1 cellular context compared by ENCODE assay signal in genomic region chr17:20059728-20060188, GRCh38.
A peak's percentile ranks its signal among the peaks of the same experiment; 100 is the strongest.
TF ChIP-seq lines count a peak whose summit lies in the region.

No MANE protein-coding gene starts in this region.

TF ChIP-seq in A549, 52 proteins besides CTCF, POLR2A, EP300 and RAD21 (continued from another document):
- TF ChIP-seq ATOH8 (CRISPR knock-in tag; IDR thresholded peaks at IDR 0.05; ENCODE audit: low read depth) = peak; percentile 94
- no peak for TF ChIP-seq SMC3 (IDR thresholded peaks at IDR 0.05)
- no peak for TF ChIP-seq MAZ (IDR thresholded peaks at IDR 0.05; ENCODE audit: borderline replicate concordance, low read depth, low read length)
- no peak for TF ChIP-seq EHMT2 (IDR thresholded peaks at IDR 0.05; ENCODE audit: low read depth)
- TF ChIP-seq REST (IDR thresholded peaks at IDR 0.05) = no peak
- TF ChIP-seq PBX3 (IDR thresholded peaks at IDR 0.05) = no peak
- TF ChIP-seq POLR2AphosphoS2 (conservative IDR thresholded peaks at IDR 0.05; ENCODE audit: low read length) = no peak
- TF ChIP-seq TFCP2L1 (CRISPR knock-in tag; IDR thresholded peaks at IDR 0.05) = no peak
- TF ChIP-seq RCOR1 (IDR thresholded peaks at IDR 0.05; ENCODE audit: low read depth, low read length) = no peak
- peak; percentile 98 for TF ChIP-seq ZNF302 (CRISPR knock-in tag; IDR thresholded peaks at IDR 0.05)
- no peak for TF ChIP-seq NR3C1 (IDR thresholded peaks at IDR 0.05)
- no peak for TF ChIP-seq CBX8 (IDR thresholded peaks at IDR 0.05)
- no peak for TF ChIP-seq CHD2 (IDR thresholded peaks at IDR 0.05; ENCODE audit: low read length, partially characterized antibody)
- TF ChIP-seq RNF2 (IDR thresholded peaks at IDR 0.05; ENCODE audit: borderline replicate concordance, low read depth) = no peak
- TF ChIP-seq ESRRA (IDR thresholded peaks at IDR 0.05; ENCODE audit: borderline replicate concordance, low read length) = no peak
- no peak for TF ChIP-seq HDAC2 (IDR thresholded peaks at IDR 0.05)
- peak; percentile 93 for TF ChIP-seq HOXB13 (CRISPR knock-in tag; IDR thresholded peaks at IDR 0.05; ENCODE audit: low read depth)
